1 cellular context compared by ENCODE assay signal in the genomic region with DNA sequence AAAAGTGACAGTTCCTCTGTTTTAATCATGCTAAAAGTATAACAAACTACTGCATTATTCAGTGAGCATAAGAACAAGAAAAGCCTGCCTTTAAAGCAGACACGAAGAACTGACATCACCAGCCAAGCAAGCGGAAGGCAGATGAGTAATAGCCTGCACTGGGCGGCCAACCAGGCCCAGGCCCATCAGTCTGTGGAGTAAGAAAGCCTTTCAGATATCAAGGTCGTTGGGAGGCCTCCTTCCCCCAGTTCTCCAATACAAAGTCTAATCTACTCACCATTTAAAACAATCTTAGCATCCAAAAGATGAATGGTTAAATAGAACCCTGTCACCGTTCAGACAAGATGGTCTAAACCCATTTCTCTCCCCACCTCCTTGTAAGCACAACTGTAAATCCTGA.
TF ChIP-seq lines count a peak whose summit lies in the region.

No MANE protein-coding gene starts in this region.

TF ChIP-seq in IMR-90, 13 proteins besides CTCF, POLR2A, EP300 and RAD21 (continued from another document):
- TF ChIP-seq, protein P1, sequence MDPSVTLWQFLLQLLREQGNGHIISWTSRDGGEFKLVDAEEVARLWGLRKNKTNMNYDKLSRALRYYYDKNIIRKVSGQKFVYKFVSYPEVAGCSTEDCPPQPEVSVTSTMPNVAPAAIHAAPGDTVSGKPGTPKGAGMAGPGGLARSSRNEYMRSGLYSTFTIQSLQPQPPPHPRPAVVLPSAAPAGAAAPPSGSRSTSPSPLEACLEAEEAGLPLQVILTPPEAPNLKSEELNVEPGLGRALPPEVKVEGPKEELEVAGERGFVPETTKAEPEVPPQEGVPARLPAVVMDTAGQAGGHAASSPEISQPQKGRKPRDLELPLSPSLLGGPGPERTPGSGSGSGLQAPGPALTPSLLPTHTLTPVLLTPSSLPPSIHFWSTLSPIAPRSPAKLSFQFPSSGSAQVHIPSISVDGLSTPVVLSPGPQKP (IDR thresholded peaks at IDR 0.05; ENCODE audit: borderline replicate concordance, low read depth, low read length), result no peak
- TF ChIP-seq FOS (IDR thresholded peaks at IDR 0.05; ENCODE audit: low read depth, low read length), result peak; percentile 56
- no peak for TF ChIP-seq SMC3 (IDR thresholded peaks at IDR 0.05; ENCODE audit: low read depth, low read length)
